ENCODE assay signal across 8 cellular contexts in genomic region chr1:168504064-168504837, GRCh38. TPM values are rescaled to one million over a fixed set of nuclear protein-coding genes. Genes with fewer than 3 reads are reported as not detected.
DNase-seq lines count a peak whose midpoint lies in the region; ATAC-seq, FAIRE-seq and TF ChIP-seq lines count a peak whose summit lies in the region.

No MANE protein-coding gene starts in this region.

- no peak for FAIRE-seq in H54 (lab: Jason Lieb, UNC)

- DNase-seq in NOMO-1 treated with dmso at 0.1 percent for 144 hours (lab: John Stamatoyannopoulos, UW; ENCODE audit: unreplicated experiment) (peak; percentile 96), right cardiac atrium (peak; percentile 66 to 72 (median 71)), prostate gland (ENCODE audit: low spot score) (no peak), NCI-H1092 treated with DMSO at 0.1 percent for 48 hours (lab: John Stamatoyannopoulos, UW) (no peak), H54 (ENCODE audit: insufficient read length, low spot score) (no peak)

- no peak for TF ChIP-seq CTCF in prostate gland (IDR thresholded peaks at IDR 0.05)

- H3K27ac ChIP-seq in right cardiac atrium (ENCODE audit: low read length) = no peak overlapping the region
- no peak overlapping the region for H3K27ac ChIP-seq in prostate gland

- H3K4me1 ChIP-seq in right cardiac atrium (ENCODE audit: control insufficient read depth, insufficient read depth, low read length) (no peaks in the 10 kb centered on the region), prostate gland (replicated peaks) (no peaks in the 10 kb centered on the region)

- no peaks in the 10 kb centered on the region for H3K9me3 ChIP-seq in right cardiac atrium (ENCODE audit: control insufficient read depth, low read length)
- no peaks in the 10 kb centered on the region for H3K9me3 ChIP-seq in prostate gland

- no peaks in the 10 kb centered on the region for H3K36me3 ChIP-seq in prostate gland

- 74% methylated on average over 4 of the region's 4 CpGs for WGBS in right cardiac atrium
- 79% methylated on average over 4 of the region's 4 CpGs for WGBS in prostate gland

- intact Hi-C loops in right cardiac atrium (cut with DNase I) = no loop called here
- intact Hi-C loops in prostate gland (cut with DNase I) = no loop called here

- peak; percentile 63 for ATAC-seq in GM18519 (IDR thresholded peaks at IDR 0.05; ENCODE audit: low FRiP score, unreplicated experiment)
- ATAC-seq in HG02588 (IDR thresholded peaks at IDR 0.05; ENCODE audit: unreplicated experiment) = peak; percentile 73
- ATAC-seq in right cardiac atrium = peak; percentile 89
- ATAC-seq in SK-N-SH treated with all-trans-retinoic acid at 6 μM for 48 hours = no peak

- TF ChIP-seq POLR2A in prostate gland (IDR thresholded peaks at IDR 0.05) (no peak), H54 (IDR thresholded peaks at IDR 0.05; ENCODE audit: low read depth, low read length) (no peak)

- H3K27me3 ChIP-seq in right cardiac atrium (ENCODE audit: control insufficient read depth, insufficient read depth) (no peaks in the 10 kb centered on the region), prostate gland (replicated peaks; ENCODE audit: insufficient read depth) (no peaks in the 10 kb centered on the region)

- no peak overlapping the region for H3K4me3 ChIP-seq in right cardiac atrium (ENCODE audit: low read length)
- no peak overlapping the region for H3K4me3 ChIP-seq in prostate gland

TF ChIP-seq in SK-N-SH treated with all-trans-retinoic acid at 6 μM for 48 hours, 23 proteins besides CTCF, POLR2A, EP300 and RAD21:
- TF ChIP-seq ZC3H10 (CRISPR knock-in tag; IDR thresholded peaks at IDR 0.05) (no peak), SNAI2 (CRISPR knock-in tag; IDR thresholded peaks at IDR 0.05) (no peak), ZFP30 (CRISPR knock-in tag; IDR thresholded peaks at IDR 0.05) (no peak), RARB (CRISPR knock-in tag; IDR thresholded peaks at IDR 0.05) (no peak), TCF4 (CRISPR knock-in tag; IDR thresholded peaks at IDR 0.05; ENCODE audit: borderline replicate concordance) (no peak)

RNA-seq across cellular contexts. Expression of gene XCL2, which starts 39.5 kb away (rescaled TPM):
- total RNA-seq in right cardiac atrium (under 1 TPM in 1 of 4 donors, not detected in 3; 0.60 TPM), prostate gland (not detected)
- not detected for polyA plus RNA-seq in right cardiac atrium

Comparison
In these comparisons a context has a peak if more than half of its experiments do, and no peak if none do; other contexts are left out.
1. DNase-seq: peak in NOMO-1 treated with dmso at 0.1 percent for 144 hours (single experiment) and right cardiac atrium (3 of 3); none in prostate gland (single experiment), NCI-H1092 treated with DMSO at 0.1 percent for 48 hours (single experiment) and H54 (single experiment).